ENCODE assay signal across 8 cellular contexts in the genomic region with DNA sequence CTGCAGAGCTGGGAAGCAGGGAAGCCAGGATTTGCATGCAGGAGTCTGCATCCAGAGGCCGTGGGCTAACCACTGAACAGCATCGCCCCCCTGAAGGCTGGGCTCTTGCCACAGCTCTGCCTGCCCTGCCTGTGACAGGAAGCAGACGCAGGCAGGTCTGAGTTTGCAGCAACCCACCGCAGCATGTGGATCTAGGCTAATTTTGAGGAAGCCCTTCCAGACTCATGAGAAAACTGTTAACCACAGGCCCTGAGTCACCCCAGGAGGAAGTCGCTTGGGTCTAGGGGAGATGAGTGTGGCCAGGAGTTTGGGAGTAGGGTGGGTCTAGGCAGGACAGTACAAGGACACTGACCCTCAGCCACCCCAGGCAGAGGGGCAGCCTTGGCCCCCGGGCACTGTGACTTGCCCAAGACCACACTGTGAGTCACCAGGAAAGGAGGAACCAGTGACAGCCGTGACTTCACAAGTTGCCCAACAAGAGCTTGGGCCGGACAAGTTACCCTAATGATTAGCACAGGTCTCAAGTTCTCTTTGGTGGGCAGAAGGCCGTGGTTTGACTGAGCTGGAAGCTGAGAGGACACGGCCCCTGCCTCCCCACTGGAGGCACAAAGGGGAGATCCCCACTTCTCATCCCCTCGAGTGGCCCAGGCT. TPM values are rescaled to one million over a fixed set of nuclear protein-coding genes. Genes with fewer than 3 reads are reported as not detected.
DNase-seq lines count a peak whose midpoint lies in the region; ATAC-seq and TF ChIP-seq lines count a peak whose summit lies in the region.

No MANE protein-coding gene starts in this region.

- intact Hi-C loops in body of pancreas (cut with DNase I) = no loop called here

- H3K27ac ChIP-seq in body of pancreas = peak overlapping the region in 2 of 4 donors; percentile 52 to 68

- H3K4me3 ChIP-seq in body of pancreas = no peak overlapping the region

- H3K36me3 Mint-ChIP-seq in HFFc6 (ENCODE audit: low read depth) = no peaks in the 10 kb centered on the region; the same call in 1 of the 2 replicates
- peaks cover 50% of the 10 kb centered on the region for H3K36me3 Mint-ChIP-seq in T-helper 2 cell treated with Interferon-gamma antibody and Interleukin-4, amounts not matched to agents 5 μg/mL and 100 μg/mL, for 36 hours (ENCODE audit: low read depth)

- peaks cover 28% of the 10 kb centered on the region for H3K4me1 Mint-ChIP-seq in HFFc6 (ENCODE audit: low read depth)
- H3K4me1 Mint-ChIP-seq in T-helper 2 cell treated with Interferon-gamma antibody and Interleukin-4, amounts not matched to agents 5 μg/mL and 100 μg/mL, for 36 hours (ENCODE audit: low read depth) = peaks cover 79% of the 10 kb centered on the region

- H3K27me3 ChIP-seq in body of pancreas = no peaks in the 10 kb centered on the region

- peak; percentile 82 for DNase-seq in HFFc6
- DNase-seq in T-helper 2 cell treated with Interferon-gamma antibody and Interleukin-4, amounts not matched to agents 5 μg/mL and 100 μg/mL, for 36 hours (ENCODE audit: low spot score) = peak; percentile 77
- peak in 2 of 4 donors; percentile 32 to 83 for DNase-seq in body of pancreas
- DNase-seq in left lobe of liver (ENCODE audit: low spot score) = peak; percentile 58
- peak; percentile 52 to 53 for DNase-seq in stimulated activated CD8-positive, alpha-beta memory T cell treated with anti-CD3 and anti-CD28 coated beads, Interleukin-15, amount 100 ng/mL, for 4 hours (ENCODE audit: low read depth in 2 of 2)
- no peak for DNase-seq in COLO668 (lab: John Stamatoyannopoulos, UW; ENCODE audit: unreplicated experiment)

- H3K36me3 ChIP-seq in body of pancreas (replicated peaks in 1 of 2; ENCODE audit: insufficient read depth in 1 of 2, low read depth in 2 of 2) = no peaks in the 10 kb centered on the region

- H3K4me1 ChIP-seq in body of pancreas = no peaks in the 10 kb centered on the region

- no peaks in the 10 kb centered on the region for H3K9me3 ChIP-seq in body of pancreas

- H3K9me3 Mint-ChIP-seq in HFFc6 = no peaks in the 10 kb centered on the region
- no peaks in the 10 kb centered on the region for H3K9me3 Mint-ChIP-seq in T-helper 2 cell treated with Interferon-gamma antibody and Interleukin-4, amounts not matched to agents 5 μg/mL and 100 μg/mL, for 36 hours

- peak overlapping the region; percentile 94 for H3K27ac Mint-ChIP-seq in HFFc6
- H3K27ac Mint-ChIP-seq in T-helper 2 cell treated with Interferon-gamma antibody and Interleukin-4, amounts not matched to agents 5 μg/mL and 100 μg/mL, for 36 hours = peak overlapping the region; percentile 99

- 51 to 67% methylated on average over 4 to 9 of the region's 11 CpGs for WGBS in body of pancreas, 2 donors

- H3K4me3 Mint-ChIP-seq in HFFc6 = peak overlapping the region; percentile 60
- peak overlapping the region; percentile 100 for H3K4me3 Mint-ChIP-seq in T-helper 2 cell treated with Interferon-gamma antibody and Interleukin-4, amounts not matched to agents 5 μg/mL and 100 μg/mL, for 36 hours

- H3K27me3 Mint-ChIP-seq in HFFc6 (ENCODE audit: insufficient read depth) = peaks cover 20% of the 10 kb centered on the region; the same call in 1 of the 2 replicates
- no peaks in the 10 kb centered on the region for H3K27me3 Mint-ChIP-seq in T-helper 2 cell treated with Interferon-gamma antibody and Interleukin-4, amounts not matched to agents 5 μg/mL and 100 μg/mL, for 36 hours (ENCODE audit: low read depth)

- peak in 2 of 3 donors; percentile 23 to 62 for TF ChIP-seq POLR2A in body of pancreas (IDR thresholded peaks at IDR 0.05)

- ATAC-seq in body of pancreas (peak; percentile 19), left lobe of liver (peak; percentile 64), GM18502 (IDR thresholded peaks at IDR 0.05; ENCODE audit: poor library complexity, unreplicated experiment) (no peak), HG02678 (IDR thresholded peaks at IDR 0.05; ENCODE audit: unreplicated experiment) (no peak)

- TF ChIP-seq CTCF in HFFc6 (IDR thresholded peaks at IDR 0.05) (no peak), body of pancreas (IDR thresholded peaks at IDR 0.05) (no peak)

RNA-seq across cellular contexts. Expression of a gene that starts 0.9 kb away (rescaled TPM):
- total RNA-seq in HFFc6 (2021; fragmentation: NEBNext Ultra II Directional; extraction: Animal tissue kit (Norgen Biotek cat#: 25700)) = under 1 TPM; 0.38 to 0.81 (median 0.63) TPM
- 10 to 100 TPM in 1 of 2 donors, 1 to 10 TPM in 1; 6.3 to 25.2 TPM for total RNA-seq in body of pancreas
- 22.3 TPM for total RNA-seq in left lobe of liver

RNA-seq across cellular contexts. Expression of a gene that starts 33.3 kb away (rescaled TPM):
- under 1 TPM in 1 of 6 experiments, not detected in 5; 0.06 TPM for total RNA-seq in HFFc6 (2021; fragmentation: NEBNext Ultra II Directional; extraction: Animal tissue kit (Norgen Biotek cat#: 25700))
- total RNA-seq in body of pancreas = under 1 TPM in 1 of 2 donors, not detected in 1; 0.33 TPM
- not detected for total RNA-seq in left lobe of liver

Comparison
In these comparisons a context has a peak if more than half of its experiments do, and no peak if none do; other contexts are left out.
1. ATAC-seq: peak in body of pancreas (single experiment) and left lobe of liver (single experiment); none in GM18502 (single experiment) and HG02678 (single experiment).
2. RNA of a gene that starts 0.9 kb away (total RNA-seq): 6.3 to 25.2 TPM in body of pancreas and 22.3 TPM in left lobe of liver (single experiment); 0.38 to 0.81 TPM in HFFc6; every median in the first group is over 4 times any median in the second.